8 cellular contexts compared by ENCODE assay signal in the genomic region with DNA sequence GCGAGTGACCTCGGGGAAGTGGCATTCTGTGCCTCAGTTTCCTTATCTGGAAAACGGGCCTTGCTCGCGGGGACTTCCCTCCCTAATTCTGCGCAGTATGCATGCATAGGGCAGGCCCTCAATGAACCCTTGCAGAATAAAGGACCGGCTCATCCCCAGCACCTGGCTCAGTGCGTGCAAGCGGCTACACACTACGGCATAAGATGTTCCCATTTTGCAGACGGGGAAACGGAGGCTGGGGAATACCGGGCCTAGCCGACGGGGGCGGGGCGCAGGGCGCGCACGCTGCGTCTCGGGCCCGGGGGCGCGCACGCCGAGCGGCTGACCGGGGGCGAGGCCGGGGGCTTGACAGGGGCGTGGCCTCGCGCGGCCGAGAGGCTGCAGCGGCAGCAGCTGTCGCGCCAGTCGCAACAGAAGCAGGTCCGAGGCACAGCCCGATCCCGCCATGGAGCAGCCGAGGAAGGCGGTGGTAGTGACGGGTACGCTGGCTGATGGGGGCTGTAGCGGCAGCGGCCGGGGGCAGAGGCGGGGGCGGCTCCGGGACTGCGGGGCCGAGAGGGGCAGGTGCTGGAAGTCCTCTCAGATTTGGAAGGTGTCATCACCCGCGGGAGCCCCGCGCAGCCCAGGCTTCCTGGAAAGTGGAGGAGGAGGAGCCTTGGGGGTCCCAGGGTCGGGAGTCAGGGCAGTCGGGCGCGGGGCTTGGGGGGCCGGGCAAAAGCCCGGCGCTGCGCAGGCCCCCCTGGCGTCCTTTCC. TPM values are rescaled to one million over a fixed set of nuclear protein-coding genes. Genes with fewer than 3 reads are reported as not detected.
DNase-seq lines count a peak whose midpoint lies in the region; ATAC-seq and TF ChIP-seq lines count a peak whose summit lies in the region.

A gene with protein sequence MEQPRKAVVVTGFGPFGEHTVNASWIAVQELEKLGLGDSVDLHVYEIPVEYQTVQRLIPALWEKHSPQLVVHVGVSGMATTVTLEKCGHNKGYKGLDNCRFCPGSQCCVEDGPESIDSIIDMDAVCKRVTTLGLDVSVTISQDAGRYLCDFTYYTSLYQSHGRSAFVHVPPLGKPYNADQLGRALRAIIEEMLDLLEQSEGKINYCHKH (plus strand): TSS at position 362 of the 753 bp plus-strand sequence. CDS start 84 bp downstream, at position 446.

- H3K27ac ChIP-seq in stomach, result peak within 1 kb of the TSS; percentile 88 to 95 (median 91)

- TF ChIP-seq CTCF in GM12864 (IDR thresholded peaks at IDR 0.05; ENCODE audit: low read depth, low read length, missing control alignments), result no peak
- TF ChIP-seq CTCF in stomach (IDR thresholded peaks at IDR 0.05), result no peak

- no peak for TF ChIP-seq EP300 in stomach (IDR thresholded peaks at IDR 0.05)

- peaks cover 30 to 50% (median 46%) of the 10 kb centered on the region in 4 donors for H3K4me1 ChIP-seq in stomach

- no peaks in the 10 kb centered on the region for H3K9me3 Mint-ChIP-seq in activated T-helper 2 cell treated with anti-CD3 and anti-CD28 coated beads, Interferon-gamma antibody, Interleukin-2, Interleukin-4, amounts not matched to agents 10 μg/mL and 5 μg/mL and 100 μg/mL, durations not matched to agents 14 hours and 24 hours and 36 hours
- H3K9me3 Mint-ChIP-seq in natural killer cell treated with Interleukin-12 subunit alpha and Interleukin-12 subunit beta and Interleukin-15 and Interleukin-18, amount 100 ng/mL, for 72 hours, result no peaks in the 10 kb centered on the region

- peaks cover 13% of the 10 kb centered on the region for H3K36me3 Mint-ChIP-seq in activated T-helper 2 cell treated with anti-CD3 and anti-CD28 coated beads, Interferon-gamma antibody, Interleukin-2, Interleukin-4, amounts not matched to agents 10 μg/mL and 5 μg/mL and 100 μg/mL, durations not matched to agents 14 hours and 24 hours and 36 hours (ENCODE audit: low read depth)
- no peaks in the 10 kb centered on the region for H3K36me3 Mint-ChIP-seq in natural killer cell treated with Interleukin-12 subunit alpha and Interleukin-12 subunit beta and Interleukin-15 and Interleukin-18, amount 100 ng/mL, for 72 hours

- peaks cover 0 to 20% (median 9%) of the 10 kb centered on the region in 4 donors for H3K36me3 ChIP-seq in stomach

- H3K27me3 ChIP-seq in stomach, result no peaks in the 10 kb centered on the region

- peaks cover 6% of the 10 kb centered on the region for H3K4me1 Mint-ChIP-seq in activated T-helper 2 cell treated with anti-CD3 and anti-CD28 coated beads, Interferon-gamma antibody, Interleukin-2, Interleukin-4, amounts not matched to agents 10 μg/mL and 5 μg/mL and 100 μg/mL, durations not matched to agents 14 hours and 24 hours and 36 hours (ENCODE audit: low read depth)
- peaks cover 11 to 13% of the 10 kb centered on the region in 2 donors for H3K4me1 Mint-ChIP-seq in natural killer cell treated with Interleukin-12 subunit alpha and Interleukin-12 subunit beta and Interleukin-15 and Interleukin-18, amount 100 ng/mL, for 72 hours (ENCODE audit: low read depth in 2 of 2)

- peak within 1 kb of the TSS; percentile 89 for H3K27ac Mint-ChIP-seq in activated T-helper 2 cell treated with anti-CD3 and anti-CD28 coated beads, Interferon-gamma antibody, Interleukin-2, Interleukin-4, amounts not matched to agents 10 μg/mL and 5 μg/mL and 100 μg/mL, durations not matched to agents 14 hours and 24 hours and 36 hours
- peak within 1 kb of the TSS; percentile 69 to 75 for H3K27ac Mint-ChIP-seq in natural killer cell treated with Interleukin-12 subunit alpha and Interleukin-12 subunit beta and Interleukin-15 and Interleukin-18, amount 100 ng/mL, for 72 hours

- peak; percentile 48 for ATAC-seq in HG02970 (IDR thresholded peaks at IDR 0.05; ENCODE audit: low FRiP score, unreplicated experiment)
- peak; percentile 82 to 91 for ATAC-seq in natural killer cell treated with Interleukin-12 subunit alpha and Interleukin-12 subunit beta and Interleukin-15 and Interleukin-18, amount 100 ng/mL, for 72 hours
- no peak for ATAC-seq in GM18907 (IDR thresholded peaks at IDR 0.05; ENCODE audit: unreplicated experiment)

- TF ChIP-seq POLR2A in stomach (IDR thresholded peaks at IDR 0.05), result peak in 1 of 4 donors; percentile 10

- peak within 1 kb of the TSS; percentile 81 for H3K4me3 ChIP-seq in GM12864 (ENCODE audit: low read depth, low read length)
- H3K4me3 ChIP-seq in stomach, result peak within 1 kb of the TSS; percentile 75 to 98 (median 90)

- no peaks in the 10 kb centered on the region for H3K9me3 ChIP-seq in stomach

- 2 to 6% (median 3%) methylated on average over 40 to 68 of the region's 68 CpGs for WGBS in stomach, 5 donors

- intact Hi-C loops in activated T-helper 2 cell treated with anti-CD3 and anti-CD28 coated beads, Interferon-gamma antibody, Interleukin-2, Interleukin-4, amounts not matched to agents 10 μg/mL and 5 μg/mL and 100 μg/mL, durations not matched to agents 14 hours and 24 hours and 36 hours (cut with micrococcal nuclease), result loop anchor here (2.0 kb wide), 1 partner anchor 36 kb away; no protein-coding TSS in a partner anchor
- intact Hi-C loops in stomach (cut with DNase I; ENCODE audit: low total_unique reads), result loop anchor here (10.0 kb wide), 1 partner anchor 54 kb away; a partner anchor contains a TSS

- H3K4me3 Mint-ChIP-seq in activated T-helper 2 cell treated with anti-CD3 and anti-CD28 coated beads, Interferon-gamma antibody, Interleukin-2, Interleukin-4, amounts not matched to agents 10 μg/mL and 5 μg/mL and 100 μg/mL, durations not matched to agents 14 hours and 24 hours and 36 hours (ENCODE audit: low read depth), result peak within 1 kb of the TSS; percentile 86
- peak within 1 kb of the TSS; percentile 94 for H3K4me3 Mint-ChIP-seq in natural killer cell treated with Interleukin-12 subunit alpha and Interleukin-12 subunit beta and Interleukin-15 and Interleukin-18, amount 100 ng/mL, for 72 hours

- no peaks in the 10 kb centered on the region for H3K27me3 Mint-ChIP-seq in activated T-helper 2 cell treated with anti-CD3 and anti-CD28 coated beads, Interferon-gamma antibody, Interleukin-2, Interleukin-4, amounts not matched to agents 10 μg/mL and 5 μg/mL and 100 μg/mL, durations not matched to agents 14 hours and 24 hours and 36 hours (ENCODE audit: low read depth)
- no peaks in the 10 kb centered on the region for H3K27me3 Mint-ChIP-seq in natural killer cell treated with Interleukin-12 subunit alpha and Interleukin-12 subunit beta and Interleukin-15 and Interleukin-18, amount 100 ng/mL, for 72 hours

- DNase-seq in GM12864 (ENCODE audit: low read depth), result no peak
- peak; percentile 75 for DNase-seq in RKO (ENCODE audit: low spot score)
- DNase-seq in activated T-helper 2 cell treated with anti-CD3 and anti-CD28 coated beads, Interferon-gamma antibody, Interleukin-2, Interleukin-4, amounts not matched to agents 10 μg/mL and 5 μg/mL and 100 μg/mL, durations not matched to agents 14 hours and 24 hours and 36 hours (ENCODE audit: low spot score), result peak; percentile 50
- peak; percentile 35 for DNase-seq in fibroblast of peridontal ligament (ENCODE audit: extremely low read depth)
- DNase-seq in natural killer cell treated with Interleukin-12 subunit alpha and Interleukin-12 subunit beta and Interleukin-15 and Interleukin-18, amount 100 ng/mL, for 72 hours (ENCODE audit: low spot score), result peak; percentile 86
- peak; percentile 80 for DNase-seq in stomach

RNA-seq across cellular contexts. Expression of the gene that starts here (rescaled TPM):
- total RNA-seq in activated T-helper 2 cell treated with anti-CD3 and anti-CD28 coated beads, Interferon-gamma antibody, Interleukin-2, Interleukin-4, amounts not matched to agents 10 μg/mL and 5 μg/mL and 100 μg/mL, durations not matched to agents 14 hours and 24 hours and 36 hours, result 24.9 and 29.4 TPM in 2 replicates
- total RNA-seq in natural killer cell treated with Interleukin-12 subunit alpha and Interleukin-12 subunit beta and Interleukin-15 and Interleukin-18, amount 100 ng/mL, for 72 hours, result 10 to 100 TPM; 42.1 to 50.7 TPM
- 10 to 100 TPM in 4 of 5 donors, 1 to 10 TPM in 1; 8.0 to 58.9 (median 22.9) TPM for total RNA-seq in stomach
- 10 to 100 TPM in 2 of 3 donors, 1 to 10 TPM in 1; 8.4 to 40.0 (median 31.8) TPM for polyA plus RNA-seq in stomach
